Comparison of ENCODE assay signal across 28 cellular contexts in genomic region chr3:140341213-140341612, GRCh38.
DNase-seq lines count a peak whose midpoint lies in the region; ATAC-seq and TF ChIP-seq lines count a peak whose summit lies in the region.
"Had no signal": no experiment of that assay in that cellular context is flagged by ENCODE, and none has a peak within 500 bp of the region (broad histone marks: within the 10 kb centered on the region; RNA-seq: fewer than 3 reads in every experiment).

No MANE protein-coding gene starts in this region.

- DNase-seq in NCI-H2171 treated with DMSO at 0.1 percent for 48 hours (lab: John Stamatoyannopoulos, UW) (peak; percentile 69), NCI-H2171 (lab: John Stamatoyannopoulos, UW) (no peak), NCI-H1417 (lab: John Stamatoyannopoulos, UW) (peak; percentile 69 to 87 (median 78)), RPMI7951 (ENCODE audit: low read depth) (peak; percentile 60), mucosa of descending colon (peak in 2 of 3 donors; percentile 55 to 68), erythroblast (lab: John Stamatoyannopoulos, UW) (no peak), mesothelial cell of epicardium (ENCODE audit: low spot score in 2 of 2, unreplicated experiment in 2 of 2) (no peak)
- DNase-seq in activated CD8-positive, alpha-beta memory T cell treated with anti-CD3 and anti-CD28 coated beads for 24 hours, result no peak
- DNase-seq: activated CD4-positive, alpha-beta T cell treated with anti-CD3 and anti-CD28 coated beads for 1 hour; activated CD8-positive, alpha-beta T cell treated with anti-CD3 and anti-CD28 coated beads for 36 hours; activated effector memory CD4-positive, alpha-beta T cell treated with anti-CD3 and anti-CD28 coated beads, Interleukin-2, amount 50 U/mL, for 16 hours; body of pancreas; effector CD4-positive, alpha-beta T cell; head of caudate nucleus; left ventricle myocardium superior; midbrain; natural killer cell; NCI-H1105 treated with DMSO at 0.1 percent for 48 hours; NCI-H226; pancreas; Peyer's patch; spleen; stimulated activated CD4-positive, alpha-beta T cell treated with anti-CD3 and anti-CD28 coated beads, Interleukin-2, amount 100 ng/mL, for 48 hours; stimulated activated naive CD4-positive, alpha-beta T cell had no signal

- intact Hi-C loops in mucosa of descending colon (cut with DNase I, micrococcal nuclease), result no loop called here

- H3K36me3 Mint-ChIP-seq in mesothelial cell of epicardium, result no peaks in the 10 kb centered on the region
- H3K36me3 Mint-ChIP-seq: IgD-negative memory B cell, natural killer cell had no signal

- H3K4me1 ChIP-seq in mucosa of descending colon (ENCODE audit: low read depth), result peaks cover 7% of the 10 kb centered on the region
- H3K4me1 ChIP-seq: body of pancreas, pancreas, Peyer's patch, spleen, vagina had no signal

- H3K9me3 ChIP-seq in mucosa of descending colon, result no peaks in the 10 kb centered on the region
- H3K9me3 ChIP-seq: body of pancreas, pancreas, Peyer's patch, spleen, vagina had no signal

- no peak for TF ChIP-seq POLR2A in erythroblast (IDR thresholded peaks at IDR 0.05; ENCODE audit: low read length)

- H3K27ac Mint-ChIP-seq in mesothelial cell of epicardium, result no peak overlapping the region
- H3K27ac Mint-ChIP-seq: activated CD8-positive, alpha-beta T cell treated with anti-CD3 and anti-CD28 coated beads for 36 hours; B cell; IgD-negative memory B cell; natural killer cell had no signal

- H3K4me1 Mint-ChIP-seq in mesothelial cell of epicardium, result peaks cover 8% of the 10 kb centered on the region
- H3K4me1 Mint-ChIP-seq: B cell, IgD-negative memory B cell, natural killer cell had no signal

- peak; percentile 92 for ATAC-seq in mucosa of descending colon
- ATAC-seq: activated CD8-positive, alpha-beta T cell treated with anti-CD3 and anti-CD28 coated beads for 36 hours; body of pancreas; HCT116; left ventricle myocardium superior; natural killer cell; pancreas had no signal

- no peak overlapping the region for H3K4me3 Mint-ChIP-seq in mesothelial cell of epicardium
- H3K4me3 Mint-ChIP-seq: activated CD8-positive, alpha-beta T cell treated with anti-CD3 and anti-CD28 coated beads for 36 hours; B cell; natural killer cell had no signal

- no peak overlapping the region for H3K4me3 ChIP-seq in mucosa of descending colon
- H3K4me3 ChIP-seq: body of pancreas, pancreas, Peyer's patch, spleen, vagina had no signal

- H3K9me3 Mint-ChIP-seq in mesothelial cell of epicardium, result no peaks in the 10 kb centered on the region
- H3K9me3 Mint-ChIP-seq: activated CD8-positive, alpha-beta T cell treated with anti-CD3 and anti-CD28 coated beads for 36 hours; IgD-negative memory B cell; natural killer cell had no signal

- peaks cover 2% of the 10 kb centered on the region for H3K27me3 Mint-ChIP-seq in mesothelial cell of epicardium (ENCODE audit: low read depth)
- H3K27me3 Mint-ChIP-seq: activated CD8-positive, alpha-beta T cell treated with anti-CD3 and anti-CD28 coated beads for 36 hours had no signal

- no peaks in the 10 kb centered on the region for H3K36me3 ChIP-seq in mucosa of descending colon (ENCODE audit: low read depth)
- H3K36me3 ChIP-seq: pancreas, Peyer's patch, spleen, vagina had no signal

- TF ChIP-seq CTCF in mucosa of descending colon (IDR thresholded peaks at IDR 0.05) (no peak), mesothelial cell of epicardium (IDR thresholded peaks at IDR 0.05; ENCODE audit: unreplicated experiment) (no peak)

Comparison
In these comparisons a context has a peak if more than half of its experiments do, and no peak if none do; other contexts are left out.
1. DNase-seq: peak in NCI-H2171 treated with DMSO at 0.1 percent for 48 hours (single experiment), NCI-H1417 (3 of 3), RPMI7951 (single experiment) and mucosa of descending colon (2 of 3); none in NCI-H2171 (single experiment), activated CD8-positive, alpha-beta memory T cell treated with anti-CD3 and anti-CD28 coated beads for 24 hours (single experiment), erythroblast (0 of 2) and mesothelial cell of epicardium (0 of 2).